In the genomic region with DNA sequence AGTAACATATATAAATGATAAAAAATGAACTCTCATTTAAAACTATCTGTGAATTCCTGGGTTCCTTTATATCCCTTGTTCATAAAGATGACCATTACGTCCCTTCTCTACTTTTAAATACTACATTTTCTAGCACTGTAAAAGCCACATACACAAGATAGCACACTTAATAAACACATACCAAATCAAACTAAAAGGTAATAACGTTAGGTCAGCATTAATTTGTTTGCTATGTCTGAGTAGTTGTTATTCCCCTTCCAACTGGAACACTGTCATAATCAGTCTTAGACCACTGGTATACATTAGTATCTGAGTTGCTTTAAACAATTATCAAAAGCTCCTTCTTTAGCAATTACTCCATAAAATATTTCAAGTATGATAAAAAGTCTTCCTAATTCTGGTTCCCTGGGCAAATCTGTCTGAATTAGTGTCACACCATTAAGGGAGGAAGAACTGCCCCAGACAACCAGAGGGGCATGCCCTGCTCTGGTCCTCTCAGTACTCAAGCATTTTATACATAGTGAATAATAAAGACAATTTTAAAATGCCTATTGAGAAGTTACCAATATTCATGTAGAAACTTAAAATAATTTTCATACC, we compare ENCODE assay signal across 11 cellular contexts.
DNase-seq lines count a peak whose midpoint lies in the region; ATAC-seq and TF ChIP-seq lines count a peak whose summit lies in the region.
"Had no signal": no experiment of that assay in that cellular context is flagged by ENCODE, and none has a peak within 500 bp of the region (broad histone marks: within the 10 kb centered on the region; RNA-seq: fewer than 3 reads in every experiment).

No MANE protein-coding gene starts in this region.

- H3K4me2 ChIP-seq in OCI-LY1 (ENCODE audit: low read length): peak overlapping the region; percentile 16; the same call in 1 of the 2 replicates

- peaks cover 10 to 45% of the 10 kb centered on the region in 2 donors for H3K36me3 Mint-ChIP-seq in CD4-positive, alpha-beta memory T cell

- H3K4me1 ChIP-seq in CD4-positive, alpha-beta memory T cell (ENCODE audit: insufficient read depth, low read length): peaks cover 87% of the 10 kb centered on the region
- H3K4me1 ChIP-seq in OCI-LY1 (ENCODE audit: insufficient read depth, low read length, severe bottlenecking) (peaks cover 16% of the 10 kb centered on the region), endocrine pancreas (ENCODE audit: control insufficient read depth, insufficient read depth, low read length) (peaks cover 17% of the 10 kb centered on the region), left ventricle myocardium inferior (peaks cover 33% of the 10 kb centered on the region)

- no peak overlapping the region for H3K4me3 ChIP-seq in CD4-positive, alpha-beta memory T cell (ENCODE audit: low read length in 2 of 2)
- H3K4me3 ChIP-seq in OCI-LY1 (ENCODE audit: low read depth, low read length, poor library complexity, severe bottlenecking) (no peak overlapping the region), endocrine pancreas (ENCODE audit: control insufficient read depth, insufficient read depth, low read length) (peak overlapping the region; percentile 63), left ventricle myocardium inferior (no peak overlapping the region)
- H3K4me3 ChIP-seq: adrenal gland, gastrocnemius medialis, tibial artery had no signal

- H3K27me3 ChIP-seq in CD4-positive, alpha-beta memory T cell (ENCODE audit: insufficient read depth, low read length): no peaks in the 10 kb centered on the region
- H3K27me3 ChIP-seq in OCI-LY1 (ENCODE audit: insufficient read depth, low read length) (no peaks in the 10 kb centered on the region), endocrine pancreas (ENCODE audit: control insufficient read depth, insufficient read depth, low read length) (no peaks in the 10 kb centered on the region), left ventricle myocardium inferior (ENCODE audit: low read depth) (no peaks in the 10 kb centered on the region)
- H3K27me3 ChIP-seq: adrenal gland, gastrocnemius medialis, tibial artery had no signal

- peak; percentile 6 for ATAC-seq in GM18517 (IDR thresholded peaks at IDR 0.05; ENCODE audit: unreplicated experiment)

- peaks cover 68 to 90% (median 78%) of the 10 kb centered on the region in 4 donors for H3K4me1 Mint-ChIP-seq in CD4-positive, alpha-beta memory T cell

- H3K9me3 Mint-ChIP-seq in CD4-positive, alpha-beta memory T cell: no peaks in the 10 kb centered on the region
- H3K9me3 Mint-ChIP-seq: neural crest cell had no signal

- H3K27me3 Mint-ChIP-seq in CD4-positive, alpha-beta memory T cell: no peaks in the 10 kb centered on the region

- H4K20me1 ChIP-seq in OCI-LY1 (ENCODE audit: insufficient read depth, low read length): no peaks in the 10 kb centered on the region

- no peak overlapping the region for H2AFZ ChIP-seq in OCI-LY1 (ENCODE audit: low read length)

- intact Hi-C loops in CD4-positive, alpha-beta memory T cell (cut with micrococcal nuclease): loop anchor here (2.0 kb wide), 1 partner anchor 98 kb away; a partner anchor contains a TSS
- intact Hi-C loops in left ventricle myocardium inferior (cut with micrococcal nuclease): no loop called here

- H3K9me3 ChIP-seq in CD4-positive, alpha-beta memory T cell (ENCODE audit: control insufficient read depth in 1 of 2, low read length in 2 of 2): no peaks in the 10 kb centered on the region
- H3K9me3 ChIP-seq in OCI-LY1 (ENCODE audit: low read length) (no peaks in the 10 kb centered on the region), endocrine pancreas (ENCODE audit: control insufficient read depth, low read length) (no peaks in the 10 kb centered on the region), left ventricle myocardium inferior (replicated peaks) (no peaks in the 10 kb centered on the region)
- H3K9me3 ChIP-seq: adrenal gland, gastrocnemius medialis, tibial artery had no signal

- CTCF ChIA-PET in CD4-positive, alpha-beta memory T cell (lab: Charles Lee; ENCODE audit: partially characterized antibody): interaction anchor here (1.0 to 1.6 kb wide), 2 partner anchors 10 to 11 kb away, joined by 3 to 6 read pairs; no protein-coding TSS in a partner anchor
- CTCF ChIA-PET in HEK293T (lab: Yijun Ruan, JAX): no interaction called here

- peak overlapping the region; percentile 35 for H3K27ac ChIP-seq in CD4-positive, alpha-beta memory T cell (ENCODE audit: low read depth, low read length)
- H3K27ac ChIP-seq in OCI-LY1 (ENCODE audit: low read depth, low read length, poor library complexity, severe bottlenecking) (peak overlapping the region; percentile 48), left ventricle myocardium inferior (replicated peaks) (no peak overlapping the region)
- H3K27ac ChIP-seq: adrenal gland, gastrocnemius medialis, tibial artery had no signal

- no peaks in the 10 kb centered on the region for H3K9me2 ChIP-seq in OCI-LY1 (ENCODE audit: low read depth, low read length)

- POLR2A ChIA-PET in CD4-positive, alpha-beta memory T cell (lab: Charles Lee; ENCODE audit: partially characterized antibody): interaction anchor here (0.6 to 4.7 kb wide), 2 partner anchors 11 to 50 kb away, joined by 3 to 30 read pairs; no protein-coding TSS in a partner anchor
- POLR2A ChIA-PET in HEK293T (lab: Yijun Ruan, JAX): no interaction called here

- H3K36me3 ChIP-seq in CD4-positive, alpha-beta memory T cell (ENCODE audit: insufficient read depth, low read length): no peaks in the 10 kb centered on the region
- H3K36me3 ChIP-seq in OCI-LY1 (ENCODE audit: insufficient read depth, low read length) (peaks cover 53% of the 10 kb centered on the region), endocrine pancreas (ENCODE audit: control insufficient read depth, insufficient read depth, low read length) (no peaks in the 10 kb centered on the region), left ventricle myocardium inferior (no peaks in the 10 kb centered on the region)
- H3K36me3 ChIP-seq: adrenal gland, gastrocnemius medialis, tibial artery had no signal

- DNase-seq in CD4-positive, alpha-beta memory T cell: no peak
- DNase-seq in NCI-H2029 treated with DMSO at 0.1 percent for 48 hours (lab: John Stamatoyannopoulos, UW) (no peak), HEK293T (ENCODE audit: extremely low spot score) (no peak), left ventricle myocardium inferior (no peak)
- DNase-seq: adrenal gland, gastrocnemius medialis, tibial artery had no signal

- peak overlapping the region in 6 of 7 donors; percentile 72 to 96 (median 86) for H3K27ac Mint-ChIP-seq in CD4-positive, alpha-beta memory T cell

- H3K4me3 Mint-ChIP-seq in CD4-positive, alpha-beta memory T cell: peak overlapping the region in 7 of 8 donors; percentile 13 to 83 (median 69)
- H3K4me3 Mint-ChIP-seq: neural crest cell had no signal

- peaks cover 9% of the 10 kb centered on the region; the same call in 1 of the 2 replicates for H3K79me2 ChIP-seq in OCI-LY1 (ENCODE audit: insufficient read depth, low read length)

- TF ChIP-seq CTCF in OCI-LY1 (IDR thresholded peaks at IDR 0.05; ENCODE audit: low read length) (no peak), left ventricle myocardium inferior (IDR thresholded peaks at IDR 0.05; ENCODE audit: borderline replicate concordance) (no peak)

- H3K9ac ChIP-seq in OCI-LY1 (ENCODE audit: low read length) (no peak overlapping the region), endocrine pancreas (ENCODE audit: control insufficient read depth, insufficient read depth, low read length) (no peak overlapping the region)

- H3F3A ChIP-seq in OCI-LY1 (ENCODE audit: insufficient read depth, low read length): no peaks in the 10 kb centered on the region

TF ChIP-seq in HEK293T, 16 proteins besides CTCF, POLR2A, EP300 and RAD21:
- TF ChIP-seq CTBP1 (IDR thresholded peaks at IDR 0.05; ENCODE audit: borderline replicate concordance): no peak
- TF ChIP-seq FOXA1 (IDR thresholded peaks at IDR 0.05): no peak
- no peak for TF ChIP-seq SP1 (IDR thresholded peaks at IDR 0.05)
- no peak for TF ChIP-seq NFRKB (IDR thresholded peaks at IDR 0.05)
- TF ChIP-seq ARNT (IDR thresholded peaks at IDR 0.05): no peak
- TF ChIP-seq ELF4 (IDR thresholded peaks at IDR 0.05): no peak
- TF ChIP-seq, protein P1, sequence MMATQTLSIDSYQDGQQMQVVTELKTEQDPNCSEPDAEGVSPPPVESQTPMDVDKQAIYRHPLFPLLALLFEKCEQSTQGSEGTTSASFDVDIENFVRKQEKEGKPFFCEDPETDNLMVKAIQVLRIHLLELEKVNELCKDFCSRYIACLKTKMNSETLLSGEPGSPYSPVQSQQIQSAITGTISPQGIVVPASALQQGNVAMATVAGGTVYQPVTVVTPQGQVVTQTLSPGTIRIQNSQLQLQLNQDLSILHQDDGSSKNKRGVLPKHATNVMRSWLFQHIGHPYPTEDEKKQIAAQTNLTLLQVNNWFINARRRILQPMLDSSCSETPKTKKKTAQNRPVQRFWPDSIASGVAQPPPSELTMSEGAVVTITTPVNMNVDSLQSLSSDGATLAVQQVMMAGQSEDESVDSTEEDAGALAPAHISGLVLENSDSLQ (IDR thresholded peaks at IDR 0.05): no peak
- TF ChIP-seq TARDBP (IDR thresholded peaks at IDR 0.05): no peak
- TF ChIP-seq LEF1 (IDR thresholded peaks at IDR 0.05; ENCODE audit: borderline replicate concordance): no peak
- TF ChIP-seq HDGF (IDR thresholded peaks at IDR 0.05; ENCODE audit: borderline replicate concordance): no peak
- no peak for TF ChIP-seq BHLHE40 (IDR thresholded peaks at IDR 0.05; ENCODE audit: borderline replicate concordance)
- TF ChIP-seq FOXM1 (IDR thresholded peaks at IDR 0.05; ENCODE audit: borderline replicate concordance): no peak
